Comparison of ENCODE assay signal across 28 cellular contexts in the genomic region with DNA sequence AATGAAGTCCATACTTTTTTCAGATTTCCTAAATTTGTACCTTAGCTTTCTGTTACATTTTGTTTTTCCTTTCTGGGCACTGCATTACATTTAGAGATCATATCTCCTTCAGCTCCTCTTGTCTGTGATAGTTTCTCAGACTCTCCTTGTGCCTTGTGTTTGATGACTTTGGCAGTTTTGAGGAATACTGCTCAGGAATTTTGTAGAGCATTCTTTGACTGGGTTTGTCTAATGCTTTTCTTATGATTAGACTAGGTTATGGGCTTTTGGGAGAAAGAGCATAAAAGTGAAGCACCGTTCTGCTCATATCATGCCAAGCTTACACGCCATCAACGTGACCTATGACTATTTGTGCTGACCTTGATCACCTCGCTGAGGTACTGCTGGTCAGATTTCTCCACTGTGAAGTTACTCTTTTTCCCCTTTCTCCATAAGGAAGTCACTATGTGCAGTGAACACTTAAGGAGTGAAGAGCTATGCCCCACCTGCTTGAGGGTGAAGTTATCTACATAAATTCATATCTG.
"Had no signal": no experiment of that assay in that cellular context is flagged by ENCODE, and none has a peak within 500 bp of the region (broad histone marks: within the 10 kb centered on the region; RNA-seq: fewer than 3 reads in every experiment).

No MANE protein-coding gene starts in this region.

- DNase-seq: activated B cell treated with CpG ODN at 0.5 μM for 24 hours; activated CD4-positive, alpha-beta T cell treated with anti-CD3 and anti-CD28 coated beads for 48 hours; activated CD4-positive, alpha-beta T cell treated with anti-CD3 and anti-CD28 coated beads, Interleukin-2, amount 50 U/mL, for 1 hour; activated CD4-positive, alpha-beta T cell treated with anti-CD3 and anti-CD28 coated beads, Interleukin-2, amount 50 U/mL, for 48 hours; activated CD8-positive, alpha-beta memory T cell treated with anti-CD3 and anti-CD28 coated beads for 24 hours; activated CD8-positive, alpha-beta T cell treated with anti-CD3 and anti-CD28 coated beads for 36 hours; activated effector memory CD4-positive, alpha-beta T cell treated with Interleukin-2 at 50 U/mL for 16 hours; activated gamma-delta T cell treated with Interleukin-2 at 50 U/mL for 16 hours; activated naive CD4-positive, alpha-beta T cell treated with anti-CD3 and anti-CD28 coated beads, Interleukin-2, amount 50 U/mL, for 16 hours; activated naive CD4-positive, alpha-beta T cell treated with Interleukin-2 at 50 U/mL for 16 hours; activated T-cell treated with anti-CD3 and anti-CD28 coated beads, Interleukin-2, amount 50 U/mL, for 4 hours; amniotic stem cell; anterior cingulate cortex; brain microvascular endothelial cell; cortex of kidney; dermis blood vessel endothelial cell; effector CD4-positive, alpha-beta T cell; effector memory CD8-positive, alpha-beta T cell; erythroblast; foreskin keratinocyte; gastrocnemius medialis; SW 1271; T-cell; T1000; WERI-Rb-1 had no signal

- ATAC-seq: activated CD4-positive, CD25-positive, alpha-beta regulatory T cell treated with anti-CD3 and anti-CD28 coated beads, Interleukin-2, amount 50 U/mL, for 24 hours; activated CD8-positive, alpha-beta T cell treated with anti-CD3 and anti-CD28 coated beads for 36 hours; activated T-cell treated with anti-CD3 and anti-CD28 coated beads, Interleukin-2, amount 50 U/mL, for 4 hours; activated T-helper 17 cell treated with anti-CD3 and anti-CD28 coated beads, Interleukin-2, amount 50 U/mL, for 72 hours; effector memory CD8-positive, alpha-beta T cell; foreskin keratinocyte; gastrocnemius medialis; T-cell had no signal

- H3K36me3 ChIP-seq: brain microvascular endothelial cell, esophagus muscularis mucosa, gastrocnemius medialis, WERI-Rb-1 had no signal

- H3K27ac ChIP-seq: brain microvascular endothelial cell, esophagus muscularis mucosa, foreskin keratinocyte, gastrocnemius medialis, WERI-Rb-1 had no signal

- H3K4me1 ChIP-seq: esophagus muscularis mucosa, gastrocnemius medialis had no signal

- H3K9me3 ChIP-seq: gastrocnemius medialis had no signal

- H3K4me3 ChIP-seq: esophagus muscularis mucosa, gastrocnemius medialis had no signal

- H3K27me3 ChIP-seq: esophagus muscularis mucosa, foreskin keratinocyte, gastrocnemius medialis had no signal
